In genomic region chr11:9776203-9776602, GRCh38 we compare ENCODE assay signal across 21 cellular contexts.
"Had no signal": no experiment of that assay in that cellular context is flagged by ENCODE, and none has a peak within 500 bp of the region (broad histone marks: within the 10 kb centered on the region; RNA-seq: fewer than 3 reads in every experiment).

No MANE protein-coding gene starts in this region.

- H3K27me3 ChIP-seq: esophagus squamous epithelium, left lung, neural progenitor cell, stomach, vagina had no signal

- H3K4me1 ChIP-seq: left lung had no signal

- H3K9ac ChIP-seq: neural progenitor cell had no signal

- ATAC-seq: activated naive CD4-positive, alpha-beta T cell treated with anti-CD3 and anti-CD28 coated beads, Interleukin-2, amount 50 U/mL, for 72 hours; left lung; psoas muscle; right cardiac atrium; stimulated activated effector memory CD8-positive, alpha-beta T cell treated with anti-CD3 and anti-CD28 coated beads, Interleukin-12 subunit alpha, Interleukin-12 subunit beta, amount 100 ng/mL, for 72 hours had no signal

- H3K9me3 ChIP-seq: esophagus squamous epithelium, left lung, psoas muscle, stomach, vagina had no signal

- H3K4me3 ChIP-seq: esophagus squamous epithelium, left lung, neural progenitor cell, psoas muscle, smooth muscle cell, stomach, vagina had no signal

- DNase-seq: activated B cell treated with CpG ODN at 0.5 μM for 24 hours; activated CD4-positive, alpha-beta memory T cell treated with anti-CD3 and anti-CD28 coated beads for 36 hours; activated CD4-positive, alpha-beta T cell treated with anti-CD3 and anti-CD28 coated beads for 4 hours; activated gamma-delta T cell treated with Interleukin-2 at 50 U/mL for 16 hours; activated T-cell treated with anti-CD3 and anti-CD28 coated beads for 4 hours; effector CD8-positive, alpha-beta T cell; esophagus squamous epithelium; foreskin melanocyte; left lung; naive B cell; psoas muscle; right cardiac atrium; stimulated activated CD4-positive, alpha-beta T cell treated with anti-CD3 and anti-CD28 coated beads, Interleukin-4, amount 100 ng/mL, for 24 hours; stomach; trophoblast cell had no signal

- H3K27ac ChIP-seq: left lung, neural progenitor cell had no signal

- FAIRE-seq: endothelial cell of umbilical vein had no signal
